ENCODE assay signal across 18 cellular contexts in the genomic region with DNA sequence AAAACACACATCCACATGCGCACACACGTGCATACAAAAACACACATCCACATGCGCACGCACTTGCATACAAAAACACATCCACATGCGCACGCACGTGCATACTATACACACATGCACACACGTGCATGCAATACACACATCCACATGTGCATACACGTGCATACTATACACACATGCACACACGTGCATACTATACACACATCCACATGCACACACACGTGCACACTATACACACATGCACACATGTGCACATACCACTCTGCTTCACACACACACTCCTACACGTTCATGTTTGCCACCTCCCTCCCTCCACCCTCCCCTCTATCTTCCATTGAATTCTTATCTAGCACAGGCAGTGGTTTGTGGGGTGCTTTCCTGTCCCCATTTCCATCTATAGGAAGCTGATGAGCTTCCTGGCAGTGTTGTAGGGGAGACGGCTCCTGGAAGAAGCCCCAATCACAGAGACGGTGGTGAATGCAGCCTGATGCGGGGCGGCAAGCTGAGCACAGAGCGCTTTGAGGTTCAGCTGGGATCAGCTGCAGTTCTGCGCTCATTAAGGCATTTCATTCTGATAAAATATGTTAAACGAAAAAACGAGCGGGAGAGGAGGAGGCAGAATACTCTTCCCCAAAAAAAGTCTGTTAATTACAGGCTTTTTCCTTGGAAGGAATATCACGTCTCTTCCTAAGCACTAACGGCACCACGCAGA.
A peak's percentile ranks its signal among the peaks of the same experiment; 100 is the strongest.
DNase-seq lines count a peak whose midpoint lies in the region; ATAC-seq, FAIRE-seq and TF ChIP-seq lines count a peak whose summit lies in the region.
"Had no signal": no experiment of that assay in that cellular context is flagged by ENCODE, and none has a peak within 500 bp of the region (broad histone marks: within the 10 kb centered on the region; RNA-seq: fewer than 3 reads in every experiment).

No MANE protein-coding gene starts in this region.

- TF ChIP-seq RAD21 in HepG2 (CRISPR knock-in tag; IDR thresholded peaks at IDR 0.05) = no peak

- no peaks in the 10 kb centered on the region for H3K36me3 ChIP-seq in HepG2 (replicated peaks in 1 of 2; ENCODE audit: control insufficient read depth in 1 of 2, insufficient read depth in 2 of 2, low read length in 2 of 2)
- no peaks in the 10 kb centered on the region for H3K36me3 ChIP-seq in osteoblast (ENCODE audit: insufficient read depth, low read length)
- H3K36me3 ChIP-seq in ovary = no peaks in the 10 kb centered on the region
- H3K36me3 ChIP-seq: BE2C had no signal

- H3K4me3 ChIP-seq in HepG2 (replicated peaks in 1 of 3; ENCODE audit: insufficient read depth in 1 of 3, low read depth in 2 of 3, low read length in 3 of 3) (no peak overlapping the region), osteoblast (ENCODE audit: insufficient read depth, low read length) (no peak overlapping the region), ovary (no peak overlapping the region)
- H3K4me3 ChIP-seq: A549 had no signal

- FAIRE-seq in HepG2 (lab: Jason Lieb, UNC) (no peak), GM12892 (lab: Jason Lieb, UNC) (no peak)
- FAIRE-seq: A549, H1 had no signal

- peaks cover 6 to 57% of the 10 kb centered on the region in 2 experiments for H3K27me3 ChIP-seq in HepG2 (ENCODE audit: control insufficient read depth in 1 of 2, insufficient read depth in 2 of 2, low read length in 2 of 2)
- no peaks in the 10 kb centered on the region for H3K27me3 ChIP-seq in osteoblast (ENCODE audit: insufficient read depth, low read length)
- no peaks in the 10 kb centered on the region for H3K27me3 ChIP-seq in ovary
- H3K27me3 ChIP-seq: BE2C had no signal

- no peak overlapping the region for H3K27ac ChIP-seq in HepG2 (ENCODE audit: extremely low read length, insufficient read depth, low read length)
- H3K27ac ChIP-seq in osteoblast (ENCODE audit: low read depth, low read length) = no peak overlapping the region
- no peak overlapping the region for H3K27ac ChIP-seq in ovary
- H3K27ac ChIP-seq: A549, C4-2B, HL-60 had no signal

- H3K4me1 ChIP-seq in HepG2 (ENCODE audit: insufficient read depth, low read length) (peaks cover under 1% of the 10 kb centered on the region; the same call in 1 of the 2 replicates), osteoblast (ENCODE audit: insufficient read depth, low read length) (no peaks in the 10 kb centered on the region), ovary (ENCODE audit: insufficient read depth) (no peaks in the 10 kb centered on the region)
- H3K4me1 ChIP-seq: A549, BE2C had no signal

- in situ Hi-C loops in HepG2 (cut with HindIII; ENCODE audit: extremely low pct_ligation_motif_present, low pct_unique_long_range_greater_than_20kb) = no loop called here

- no peak for TF ChIP-seq EP300 in HepG2 (IDR thresholded peaks at IDR 0.05; ENCODE audit: low read depth in 2 of 2, low read length in 2 of 2)
- TF ChIP-seq EP300 in HepG2 (CRISPR knock-in tag; IDR thresholded peaks at IDR 0.05; ENCODE audit: borderline replicate concordance) = no peak
- no peak for TF ChIP-seq EP300 in ovary (IDR thresholded peaks at IDR 0.05)

- H4K20me1 ChIP-seq in HepG2 (ENCODE audit: insufficient read depth, low read length) (no peaks in the 10 kb centered on the region), osteoblast (ENCODE audit: insufficient read depth, low read length) (no peaks in the 10 kb centered on the region)

- POLR2A ChIA-PET in HepG2 (lab: Yijun Ruan, JAX) = no interaction called here

- no peak for ATAC-seq in HepG2
- no peak for ATAC-seq in natural killer cell treated with Interleukin-12 subunit alpha and Interleukin-12 subunit beta and Interleukin-15 and Interleukin-18, amount 100 ng/mL, for 72 hours
- ATAC-seq: A549 had no signal

- no peak for DNase-seq in HepG2 (ENCODE audit: low spot score)
- DNase-seq in osteoblast (ENCODE audit: insufficient read length, low spot score, missing footprints) = peak; percentile 58
- DNase-seq in A172 (ENCODE audit: low spot score) = no peak
- no peak for DNase-seq in GM12892 (ENCODE audit: insufficient read length)
- DNase-seq in ovary = no peak
- DNase-seq in natural killer cell treated with Interleukin-12 subunit alpha and Interleukin-12 subunit beta and Interleukin-15 and Interleukin-18, amount 100 ng/mL, for 72 hours (ENCODE audit: low spot score) = no peak
- DNase-seq: BE2C; CD4-positive, alpha-beta memory T cell; COR-L47; DND-41; GF-D8; HCEC 1CT; IMR-90 had no signal

- H3K4me2 ChIP-seq in HepG2 (ENCODE audit: low read depth, low read length) (no peak overlapping the region), osteoblast (ENCODE audit: insufficient read depth, low read length) (no peak overlapping the region)
- H3K4me2 ChIP-seq: A549 had no signal

- peaks cover 12 to 24% (median 17%) of the 10 kb centered on the region in 5 experiments for H3K9me3 Mint-ChIP-seq in brain
- H3K9me3 Mint-ChIP-seq in natural killer cell treated with Interleukin-12 subunit alpha and Interleukin-12 subunit beta and Interleukin-15 and Interleukin-18, amount 100 ng/mL, for 72 hours = no peaks in the 10 kb centered on the region

- no peaks in the 10 kb centered on the region for H3K27me3 Mint-ChIP-seq in brain
- peaks cover 4 to 10% of the 10 kb centered on the region in 2 donors for H3K27me3 Mint-ChIP-seq in natural killer cell treated with Interleukin-12 subunit alpha and Interleukin-12 subunit beta and Interleukin-15 and Interleukin-18, amount 100 ng/mL, for 72 hours

- H3K4me3 Mint-ChIP-seq in brain = peak overlapping the region in 1 of 5 experiments; percentile 26
- no peak overlapping the region for H3K4me3 Mint-ChIP-seq in natural killer cell treated with Interleukin-12 subunit alpha and Interleukin-12 subunit beta and Interleukin-15 and Interleukin-18, amount 100 ng/mL, for 72 hours
- H3K4me3 Mint-ChIP-seq: CD4-positive, alpha-beta memory T cell had no signal

- H3K4me1 Mint-ChIP-seq in brain = peaks cover 13% of the 10 kb centered on the region
- H3K4me1 Mint-ChIP-seq in natural killer cell treated with Interleukin-12 subunit alpha and Interleukin-12 subunit beta and Interleukin-15 and Interleukin-18, amount 100 ng/mL, for 72 hours (ENCODE audit: low read depth in 2 of 2) = no peaks in the 10 kb centered on the region
- H3K4me1 Mint-ChIP-seq: CD4-positive, alpha-beta memory T cell had no signal

- H3K9me3 ChIP-seq in HepG2 (ENCODE audit: low read length) (no peaks in the 10 kb centered on the region; the same call in 1 of the 2 replicates), osteoblast (ENCODE audit: low read depth, low read length) (no peaks in the 10 kb centered on the region), ovary (no peaks in the 10 kb centered on the region)
- H3K9me3 ChIP-seq: A549, BE2C had no signal

- intact Hi-C loops in HepG2 (cut with micrococcal nuclease; ENCODE audit: unreplicated experiment) (no loop called here), ovary (cut with DNase I) (no loop called here)

- peaks cover 37% of the 10 kb centered on the region for H3K36me3 Mint-ChIP-seq in brain
- peaks cover 6% of the 10 kb centered on the region for H3K36me3 Mint-ChIP-seq in natural killer cell treated with Interleukin-12 subunit alpha and Interleukin-12 subunit beta and Interleukin-15 and Interleukin-18, amount 100 ng/mL, for 72 hours
- H3K36me3 Mint-ChIP-seq: CD4-positive, alpha-beta memory T cell had no signal

- H3K79me2 ChIP-seq in HepG2 (ENCODE audit: insufficient read depth, low read length) = no peaks in the 10 kb centered on the region
- no peaks in the 10 kb centered on the region for H3K79me2 ChIP-seq in osteoblast (ENCODE audit: insufficient read depth, low read length)

- no peak overlapping the region for H2AFZ ChIP-seq in HepG2 (ENCODE audit: low read length)
- H2AFZ ChIP-seq in osteoblast (ENCODE audit: low read length) = no peak overlapping the region

- H3K27ac Mint-ChIP-seq in brain = peak overlapping the region in 3 of 5 experiments; percentile 21 to 85 (median 63)
- H3K27ac Mint-ChIP-seq in natural killer cell treated with Interleukin-12 subunit alpha and Interleukin-12 subunit beta and Interleukin-15 and Interleukin-18, amount 100 ng/mL, for 72 hours = no peak overlapping the region
- H3K27ac Mint-ChIP-seq: CD4-positive, alpha-beta memory T cell had no signal

- no TSS peak for BruUV-seq in HepG2 (replicated peaks; lab: Mats Ljungman, UMichigan)

- CTCF ChIA-PET in HepG2 (lab: Yijun Ruan, JAX; ENCODE audit: low intra/inter-chr PET ratio, low total read pairs) = no interaction called here

- TF ChIP-seq CTCF in brain (conservative IDR thresholded peaks at IDR 0.05) (no peak), HepG2 (CRISPR knock-in tag; IDR thresholded peaks at IDR 0.05) (no peak), osteoblast (IDR thresholded peaks at IDR 0.05; ENCODE audit: extremely low read depth, low read depth, low read length) (no peak), ovary (IDR thresholded peaks at IDR 0.05) (no peak)

- WGBS in HepG2 (ENCODE audit: low lambda C conversion rate) = 41% methylated on average over 24 of the region's 24 CpGs
- 36 to 40% (median 39%) methylated on average over 24 of the region's 24 CpGs for WGBS in ovary, 3 donors

- TF ChIP-seq POLR2A in HepG2 (IDR thresholded peaks at IDR 0.05; ENCODE audit: insufficient read depth in 1 of 2, low read depth in 2 of 2, low read length in 2 of 2) = no peak
- no peak for TF ChIP-seq POLR2A in GM12892 (IDR thresholded peaks at IDR 0.05; ENCODE audit: low read depth, low read length)
- TF ChIP-seq POLR2A in ovary (IDR thresholded peaks at IDR 0.05) = no peak

- H3K9ac ChIP-seq in HepG2 (ENCODE audit: insufficient read depth, low read depth, low read length) = no peak overlapping the region

TF ChIP-seq in HepG2, 621 proteins besides CTCF, POLR2A, EP300 and RAD21:
- no peak for TF ChIP-seq SRF (IDR thresholded peaks at IDR 0.05; ENCODE audit: low read depth, low read length)
- TF ChIP-seq SPEN (CRISPR knock-in tag; IDR thresholded peaks at IDR 0.05; ENCODE audit: low read depth) = no peak
- TF ChIP-seq TEAD2 (CRISPR knock-in tag; IDR thresholded peaks at IDR 0.05) = no peak
- no peak for TF ChIP-seq TOE1 (CRISPR knock-in tag; IDR thresholded peaks at IDR 0.05)
- TF ChIP-seq, protein P1, sequence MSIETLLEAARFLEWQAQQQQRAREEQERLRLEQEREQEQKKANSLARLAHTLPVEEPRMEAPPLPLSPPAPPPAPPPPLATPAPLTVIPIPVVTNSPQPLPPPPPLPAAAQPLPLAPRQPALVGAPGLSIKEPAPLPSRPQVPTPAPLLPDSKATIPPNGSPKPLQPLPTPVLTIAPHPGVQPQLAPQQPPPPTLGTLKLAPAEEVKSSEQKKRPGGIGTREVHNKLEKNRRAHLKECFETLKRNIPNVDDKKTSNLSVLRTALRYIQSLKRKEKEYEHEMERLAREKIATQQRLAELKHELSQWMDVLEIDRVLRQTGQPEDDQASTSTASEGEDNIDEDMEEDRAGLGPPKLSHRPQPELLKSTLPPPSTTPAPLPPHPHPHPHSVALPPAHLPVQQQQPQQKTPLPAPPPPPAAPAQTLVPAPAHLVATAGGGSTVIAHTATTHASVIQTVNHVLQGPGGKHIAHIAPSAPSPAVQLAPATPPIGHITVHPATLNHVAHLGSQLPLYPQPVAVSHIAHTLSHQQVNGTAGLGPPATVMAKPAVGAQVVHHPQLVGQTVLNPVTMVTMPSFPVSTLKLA (IDR thresholded peaks at IDR 0.05) = peak; percentile 100
- TF ChIP-seq POLR2G (IDR thresholded peaks at IDR 0.05; ENCODE audit: low read depth, low read length) = no peak

Comparison
In these comparisons a context has a peak if more than half of its experiments do, and no peak if none do; other contexts are left out.
1. H3K27ac Mint-ChIP-seq: peak in brain (3 of 5); none in natural killer cell treated with Interleukin-12 subunit alpha and Interleukin-12 subunit beta and Interleukin-15 and Interleukin-18, amount 100 ng/mL, for 72 hours (0 of 2).